ENCODE assay signal across 31 cellular contexts in the genomic region with DNA sequence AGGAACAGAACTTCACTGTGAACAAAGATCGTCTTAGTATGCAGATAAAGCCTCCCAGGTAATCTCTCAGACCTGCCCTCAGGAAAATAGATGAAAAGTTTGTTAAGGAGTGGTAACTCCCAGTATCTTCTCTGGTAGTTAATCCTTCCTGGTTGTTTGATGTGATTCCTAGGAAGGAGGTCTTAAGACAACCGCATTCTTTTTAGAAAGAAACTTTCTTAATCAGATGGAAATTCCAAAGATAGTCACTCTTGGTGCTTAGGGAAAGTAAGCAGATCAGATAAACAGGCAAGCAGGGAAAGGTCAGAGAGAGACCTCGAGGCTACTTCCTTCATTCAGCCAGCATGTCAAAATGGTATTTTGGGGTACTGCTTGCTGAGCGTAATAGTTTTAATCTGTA. TPM values are rescaled to one million over a fixed set of nuclear protein-coding genes. Genes with fewer than 3 reads are reported as not detected.
"Had no signal": no experiment of that assay in that cellular context is flagged by ENCODE, and none has a peak within 500 bp of the region (broad histone marks: within the 10 kb centered on the region; RNA-seq: fewer than 3 reads in every experiment).

No MANE protein-coding gene starts in this region.

- H3K36me3 Mint-ChIP-seq: stimulated activated memory B cell treated with anti-CD40 and anti-IgM and Interleukin-4, amounts not matched to agents 10 μg/mL and 1 μg/mL and 100 μg/mL, for 72 hours had no signal

- H3K4me1 ChIP-seq: foreskin keratinocyte, lower lobe of right lung, psoas muscle, sigmoid colon, testis, upper lobe of left lung had no signal

- H3K27ac Mint-ChIP-seq: naive thymus-derived CD8-positive, alpha-beta T cell; nephron progenitor cell; stimulated activated memory B cell treated with anti-CD40 and anti-IgM and Interleukin-4, amounts not matched to agents 10 μg/mL and 1 μg/mL and 100 μg/mL, for 72 hours had no signal

- H3K4me3 ChIP-seq: dorsolateral prefrontal cortex, heart right ventricle, lower lobe of right lung, ovary, psoas muscle, sigmoid colon, testis, tibial artery, upper lobe of left lung had no signal

- H3K9me3 ChIP-seq: ovary, psoas muscle, testis had no signal

- H3K27me3 ChIP-seq: dorsolateral prefrontal cortex, foreskin keratinocyte, heart right ventricle, ovary, sigmoid colon, testis, tibial artery, upper lobe of left lung had no signal

- H3K36me3 ChIP-seq: heart right ventricle, lower lobe of right lung, ovary, sigmoid colon, tibial artery, upper lobe of left lung had no signal

- H3K4me3 Mint-ChIP-seq: naive thymus-derived CD8-positive, alpha-beta T cell; nephron progenitor cell; stimulated activated memory B cell treated with anti-CD40 and anti-IgM and Interleukin-4, amounts not matched to agents 10 μg/mL and 1 μg/mL and 100 μg/mL, for 72 hours had no signal

- H3K27me3 Mint-ChIP-seq: naive thymus-derived CD8-positive, alpha-beta T cell; stimulated activated memory B cell treated with anti-CD40 and anti-IgM and Interleukin-4, amounts not matched to agents 10 μg/mL and 1 μg/mL and 100 μg/mL, for 72 hours had no signal

- H3K27ac ChIP-seq: dorsolateral prefrontal cortex, epithelial cell of prostate, foreskin keratinocyte, heart right ventricle, lower lobe of right lung, ovary, psoas muscle, sigmoid colon, testis, tibial artery, upper lobe of left lung had no signal

- H3K4me1 Mint-ChIP-seq: naive thymus-derived CD8-positive, alpha-beta T cell; nephron progenitor cell; stimulated activated memory B cell treated with anti-CD40 and anti-IgM and Interleukin-4, amounts not matched to agents 10 μg/mL and 1 μg/mL and 100 μg/mL, for 72 hours had no signal

- DNase-seq: cerebellar nuclear complex; cortex of kidney; dorsolateral prefrontal cortex; effector CD4-positive, alpha-beta T cell; foreskin keratinocyte; glutamatergic neuron; heart right ventricle; left ventricle myocardium superior; lower lobe of right lung; mesenchymal stem cell; naive thymus-derived CD8-positive, alpha-beta T cell; nephron progenitor cell; occipital lobe; ovary; posterior cingulate gyrus; psoas muscle; right cardiac atrium; sigmoid colon; stimulated activated CD4-positive, alpha-beta T cell treated with anti-CD3 and anti-CD28 coated beads, Interleukin-2, amount 100 ng/mL, for 24 hours; stimulated activated CD4-positive, alpha-beta T cell treated with anti-CD3 and anti-CD28 coated beads, Interleukin-4, amount 100 ng/mL, for 4 hours; stimulated activated naive CD8-positive, alpha-beta T cell treated with anti-CD3 and anti-CD28 coated beads, Interleukin-15, Interleukin-2, amounts not matched to agents 100 U/mL and 50 U/mL, for 24 hours; substantia nigra; testis; tibial artery; upper lobe of left lung had no signal

RNA-seq across cellular contexts. Expression of a gene that starts 30.5 kb away (rescaled TPM):
- total RNA-seq: esophagus mucosa; foreskin keratinocyte; heart right ventricle; left ventricle myocardium superior; myocyte; naive thymus-derived CD8-positive, alpha-beta T cell; psoas muscle; right cardiac atrium; sigmoid colon; skeletal muscle tissue had no signal
- polyA plus RNA-seq: foreskin keratinocyte; heart right ventricle; keratinocyte; naive thymus-derived CD8-positive, alpha-beta T cell; ovary; psoas muscle; right cardiac atrium; sigmoid colon had no signal
